In the genomic region with DNA sequence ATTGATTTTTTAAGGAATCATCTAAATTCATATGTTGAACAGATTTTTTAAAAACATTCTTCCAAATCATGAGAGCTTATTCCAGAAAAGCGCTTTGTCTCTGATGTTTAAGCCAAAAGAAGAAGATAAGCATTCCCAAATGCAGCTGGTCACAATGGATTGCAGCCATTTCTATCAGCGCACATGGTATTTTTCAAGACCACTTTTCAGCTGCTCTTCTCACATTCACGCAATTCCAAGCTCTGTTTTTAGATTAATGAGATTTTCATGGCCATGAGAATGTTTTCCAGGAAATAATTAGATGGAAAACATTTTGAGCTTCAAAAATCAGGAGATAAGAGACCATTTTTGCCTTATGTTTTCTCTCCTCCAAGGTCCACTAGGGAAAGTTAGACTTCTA, we compare ENCODE assay signal across 2 cellular contexts.
A peak's percentile ranks its signal among the peaks of the same experiment; 100 is the strongest.
TF ChIP-seq lines count a peak whose summit lies in the region.

No MANE protein-coding gene starts in this region.

TF ChIP-seq in liver, 16 proteins besides CTCF, POLR2A, EP300 and RAD21:
- TF ChIP-seq FOXA2 (IDR thresholded peaks at IDR 0.05), result no peak
- TF ChIP-seq NR2F2 (IDR thresholded peaks at IDR 0.05), result peak; percentile 21

TF ChIP-seq in HepG2, 621 proteins besides CTCF, POLR2A, EP300 and RAD21:
- TF ChIP-seq MIER2 (CRISPR knock-in tag; IDR thresholded peaks at IDR 0.05) (no peak), ARID3A (IDR thresholded peaks at IDR 0.05; ENCODE audit: low read depth, low read length) (no peak), ZBTB2 (CRISPR knock-in tag; IDR thresholded peaks at IDR 0.05; ENCODE audit: low read depth) (no peak), REL (CRISPR knock-in tag; conservative IDR thresholded peaks at IDR 0.05) (no peak), ZNF816 (CRISPR knock-in tag; IDR thresholded peaks at IDR 0.05; ENCODE audit: borderline replicate concordance) (no peak), EED (CRISPR knock-in tag; IDR thresholded peaks at IDR 0.05) (no peak), ZNF234 (CRISPR knock-in tag; conservative IDR thresholded peaks at IDR 0.05) (no peak), ZNF501 (CRISPR knock-in tag; IDR thresholded peaks at IDR 0.05) (no peak), THRA (CRISPR knock-in tag; IDR thresholded peaks at IDR 0.05; ENCODE audit: borderline replicate concordance) (no peak), ARNT (IDR thresholded peaks at IDR 0.05) (no peak), SRY (CRISPR knock-in tag; IDR thresholded peaks at IDR 0.05) (no peak), DMTF1 (CRISPR knock-in tag; IDR thresholded peaks at IDR 0.05) (no peak), ZFP90 (CRISPR knock-in tag; IDR thresholded peaks at IDR 0.05; ENCODE audit: borderline replicate concordance) (no peak)
- TF ChIP-seq, protein P1, sequence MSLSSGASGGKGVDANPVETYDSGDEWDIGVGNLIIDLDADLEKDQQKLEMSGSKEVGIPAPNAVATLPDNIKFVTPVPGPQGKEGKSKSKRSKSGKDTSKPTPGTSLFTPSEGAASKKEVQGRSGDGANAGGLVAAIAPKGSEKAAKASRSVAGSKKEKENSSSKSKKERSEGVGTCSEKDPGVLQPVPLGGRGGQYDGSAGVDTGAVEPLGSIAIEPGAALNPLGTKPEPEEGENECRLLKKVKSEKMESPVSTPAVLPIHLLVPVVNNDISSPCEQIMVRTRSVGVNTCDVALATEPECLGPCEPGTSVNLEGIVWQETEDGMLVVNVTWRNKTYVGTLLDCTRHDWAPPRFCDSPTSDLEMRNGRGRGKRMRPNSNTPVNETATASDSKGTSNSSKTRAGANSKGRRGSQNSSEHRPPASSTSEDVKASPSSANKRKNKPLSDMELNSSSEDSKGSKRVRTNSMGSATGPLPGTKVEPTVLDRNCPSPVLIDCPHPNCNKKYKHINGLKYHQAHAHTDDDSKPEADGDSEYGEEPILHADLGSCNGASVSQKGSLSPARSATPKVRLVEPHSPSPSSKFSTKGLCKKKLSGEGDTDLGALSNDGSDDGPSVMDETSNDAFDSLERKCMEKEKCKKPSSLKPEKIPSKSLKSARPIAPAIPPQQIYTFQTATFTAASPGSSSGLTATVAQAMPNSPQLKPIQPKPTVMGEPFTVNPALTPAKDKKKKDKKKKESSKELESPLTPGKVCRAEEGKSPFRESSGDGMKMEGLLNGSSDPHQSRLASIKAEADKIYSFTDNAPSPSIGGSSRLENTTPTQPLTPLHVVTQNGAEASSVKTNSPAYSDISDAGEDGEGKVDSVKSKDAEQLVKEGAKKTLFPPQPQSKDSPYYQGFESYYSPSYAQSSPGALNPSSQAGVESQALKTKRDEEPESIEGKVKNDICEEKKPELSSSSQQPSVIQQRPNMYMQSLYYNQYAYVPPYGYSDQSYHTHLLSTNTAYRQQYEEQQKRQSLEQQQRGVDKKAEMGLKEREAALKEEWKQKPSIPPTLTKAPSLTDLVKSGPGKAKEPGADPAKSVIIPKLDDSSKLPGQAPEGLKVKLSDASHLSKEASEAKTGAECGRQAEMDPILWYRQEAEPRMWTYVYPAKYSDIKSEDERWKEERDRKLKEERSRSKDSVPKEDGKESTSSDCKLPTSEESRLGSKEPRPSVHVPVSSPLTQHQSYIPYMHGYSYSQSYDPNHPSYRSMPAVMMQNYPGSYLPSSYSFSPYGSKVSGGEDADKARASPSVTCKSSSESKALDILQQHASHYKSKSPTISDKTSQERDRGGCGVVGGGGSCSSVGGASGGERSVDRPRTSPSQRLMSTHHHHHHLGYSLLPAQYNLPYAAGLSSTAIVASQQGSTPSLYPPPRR (CRISPR knock-in tag; IDR thresholded peaks at IDR 0.05; ENCODE audit: borderline replicate concordance), result no peak
